In the genomic region with DNA sequence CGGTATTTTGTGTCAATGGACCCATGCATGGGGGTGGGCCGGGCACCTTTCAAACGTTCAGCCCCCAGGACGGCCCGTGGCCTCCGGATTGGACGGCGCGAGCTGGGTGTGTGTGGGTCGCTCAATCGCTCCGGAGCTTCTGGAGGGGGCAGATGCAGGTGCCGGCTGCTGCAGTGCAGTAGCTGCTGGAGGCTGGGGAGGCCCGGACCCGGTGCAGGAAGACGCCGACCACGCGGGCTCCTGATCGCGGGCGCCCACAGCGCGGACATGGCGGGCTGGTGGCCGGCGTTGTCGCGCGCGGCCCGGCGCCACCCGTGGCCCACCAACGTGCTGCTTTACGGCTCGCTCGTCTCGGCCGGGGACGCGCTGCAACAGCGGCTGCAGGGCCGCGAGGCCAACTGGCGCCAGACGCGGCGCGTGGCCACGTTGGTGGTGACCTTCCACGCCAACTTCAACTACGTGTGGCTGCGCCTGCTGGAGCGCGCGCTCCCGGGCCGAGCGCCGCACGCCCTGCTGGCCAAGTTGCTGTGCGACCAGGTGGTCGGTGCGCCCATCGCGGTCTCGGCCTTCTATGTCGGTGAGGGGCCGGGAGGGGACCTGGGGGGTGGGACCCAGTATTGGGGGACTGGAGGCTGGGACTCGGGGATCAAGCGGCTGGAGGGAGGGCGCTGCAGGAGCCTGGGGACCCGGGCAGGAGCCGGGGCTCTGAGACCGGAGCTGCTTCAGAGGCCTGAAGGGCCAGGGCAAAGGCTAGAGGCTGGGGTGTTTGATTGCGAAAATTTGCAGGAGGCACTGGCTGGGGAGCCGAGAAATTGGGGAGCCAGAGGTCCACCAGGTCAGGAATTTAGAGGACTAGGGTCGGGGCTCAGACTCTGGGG, we compare ENCODE assay signal across 1 cellular context.
TF ChIP-seq lines count a peak whose summit lies in the region.

A gene (plus strand): TSS at position 124 of the 878 bp plus-strand sequence. CDS start 144 bp downstream, at position 268.

TF ChIP-seq in HepG2, 621 proteins besides CTCF, POLR2A, EP300 and RAD21 (continued from another document and continues in another):
- TF ChIP-seq, protein P1, sequence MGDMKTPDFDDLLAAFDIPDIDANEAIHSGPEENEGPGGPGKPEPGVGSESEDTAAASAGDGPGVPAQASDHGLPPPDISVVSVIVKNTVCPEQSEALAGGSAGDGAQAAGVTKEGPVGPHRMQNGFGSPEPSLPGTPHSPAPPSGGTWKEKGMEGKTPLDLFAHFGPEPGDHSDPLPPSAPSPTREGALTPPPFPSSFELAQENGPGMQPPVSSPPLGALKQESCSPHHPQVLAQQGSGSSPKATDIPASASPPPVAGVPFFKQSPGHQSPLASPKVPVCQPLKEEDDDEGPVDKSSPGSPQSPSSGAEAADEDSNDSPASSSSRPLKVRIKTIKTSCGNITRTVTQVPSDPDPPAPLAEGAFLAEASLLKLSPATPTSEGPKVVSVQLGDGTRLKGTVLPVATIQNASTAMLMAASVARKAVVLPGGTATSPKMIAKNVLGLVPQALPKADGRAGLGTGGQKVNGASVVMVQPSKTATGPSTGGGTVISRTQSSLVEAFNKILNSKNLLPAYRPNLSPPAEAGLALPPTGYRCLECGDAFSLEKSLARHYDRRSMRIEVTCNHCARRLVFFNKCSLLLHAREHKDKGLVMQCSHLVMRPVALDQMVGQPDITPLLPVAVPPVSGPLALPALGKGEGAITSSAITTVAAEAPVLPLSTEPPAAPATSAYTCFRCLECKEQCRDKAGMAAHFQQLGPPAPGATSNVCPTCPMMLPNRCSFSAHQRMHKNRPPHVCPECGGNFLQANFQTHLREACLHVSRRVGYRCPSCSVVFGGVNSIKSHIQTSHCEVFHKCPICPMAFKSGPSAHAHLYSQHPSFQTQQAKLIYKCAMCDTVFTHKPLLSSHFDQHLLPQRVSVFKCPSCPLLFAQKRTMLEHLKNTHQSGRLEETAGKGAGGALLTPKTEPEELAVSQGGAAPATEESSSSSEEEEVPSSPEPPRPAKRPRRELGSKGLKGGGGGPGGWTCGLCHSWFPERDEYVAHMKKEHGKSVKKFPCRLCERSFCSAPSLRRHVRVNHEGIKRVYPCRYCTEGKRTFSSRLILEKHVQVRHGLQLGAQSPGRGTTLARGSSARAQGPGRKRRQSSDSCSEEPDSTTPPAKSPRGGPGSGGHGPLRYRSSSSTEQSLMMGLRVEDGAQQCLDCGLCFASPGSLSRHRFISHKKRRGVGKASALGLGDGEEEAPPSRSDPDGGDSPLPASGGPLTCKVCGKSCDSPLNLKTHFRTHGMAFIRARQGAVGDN (CRISPR knock-in tag; IDR thresholded peaks at IDR 0.05), result peak; percentile 97
- TF ChIP-seq, protein P2, sequence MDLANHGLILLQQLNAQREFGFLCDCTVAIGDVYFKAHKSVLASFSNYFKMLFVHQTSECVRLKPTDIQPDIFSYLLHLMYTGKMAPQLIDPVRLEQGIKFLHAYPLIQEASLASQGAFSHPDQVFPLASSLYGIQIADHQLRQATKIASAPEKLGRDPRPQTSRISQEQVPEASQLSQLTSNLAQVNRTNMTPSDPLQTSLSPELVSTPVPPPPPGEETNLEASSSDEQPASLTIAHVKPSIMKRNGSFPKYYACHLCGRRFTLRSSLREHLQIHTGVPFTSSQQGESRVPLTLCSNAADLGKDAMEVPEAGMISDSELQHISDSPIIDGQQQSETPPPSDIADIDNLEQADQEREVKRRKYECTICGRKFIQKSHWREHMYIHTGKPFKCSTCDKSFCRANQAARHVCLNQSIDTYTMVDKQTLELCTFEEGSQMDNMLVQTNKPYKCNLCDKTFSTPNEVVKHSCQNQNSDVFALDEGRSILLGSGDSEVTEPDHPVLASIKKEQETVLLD (CRISPR knock-in tag; IDR thresholded peaks at IDR 0.05; ENCODE audit: low read depth), result peak; percentile 45; the same call in 1 of the 2 replicates
- TF ChIP-seq, protein P3, sequence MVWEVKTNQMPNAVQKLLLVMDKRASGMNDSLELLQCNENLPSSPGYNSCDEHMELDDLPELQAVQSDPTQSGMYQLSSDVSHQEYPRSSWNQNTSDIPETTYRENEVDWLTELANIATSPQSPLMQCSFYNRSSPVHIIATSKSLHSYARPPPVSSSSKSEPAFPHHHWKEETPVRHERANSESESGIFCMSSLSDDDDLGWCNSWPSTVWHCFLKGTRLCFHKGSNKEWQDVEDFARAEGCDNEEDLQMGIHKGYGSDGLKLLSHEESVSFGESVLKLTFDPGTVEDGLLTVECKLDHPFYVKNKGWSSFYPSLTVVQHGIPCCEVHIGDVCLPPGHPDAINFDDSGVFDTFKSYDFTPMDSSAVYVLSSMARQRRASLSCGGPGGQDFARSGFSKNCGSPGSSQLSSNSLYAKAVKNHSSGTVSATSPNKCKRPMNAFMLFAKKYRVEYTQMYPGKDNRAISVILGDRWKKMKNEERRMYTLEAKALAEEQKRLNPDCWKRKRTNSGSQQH (CRISPR knock-in tag; IDR thresholded peaks at IDR 0.05; ENCODE audit: low read depth), result peak; percentile 63
- TF ChIP-seq ESRRA (CRISPR knock-in tag; IDR thresholded peaks at IDR 0.05; ENCODE audit: low read depth) (peak; percentile 48), ETV5 (CRISPR knock-in tag; IDR thresholded peaks at IDR 0.05; ENCODE audit: borderline replicate concordance) (peak; percentile 26; the same call in 1 of the 2 replicates), MED1 (CRISPR knock-in tag; IDR thresholded peaks at IDR 0.05) (peak; percentile 72), ZNF350 (CRISPR knock-in tag; IDR thresholded peaks at IDR 0.05; ENCODE audit: borderline replicate concordance, low read depth) (peak; percentile 25; the same call in 1 of the 2 replicates), ARNTL (CRISPR knock-in tag; IDR thresholded peaks at IDR 0.05) (peak; percentile 78), ZNF543 (CRISPR knock-in tag; IDR thresholded peaks at IDR 0.05) (peak; percentile 95; the same call in 1 of the 2 replicates), ZSCAN21 (CRISPR knock-in tag; IDR thresholded peaks at IDR 0.05; ENCODE audit: borderline replicate concordance) (peak; percentile 90), FOXC1 (CRISPR knock-in tag; IDR thresholded peaks at IDR 0.05; ENCODE audit: borderline replicate concordance) (peak; percentile 90), SALL2 (CRISPR knock-in tag; IDR thresholded peaks at IDR 0.05) (peak; percentile 75; the same call in 1 of the 2 replicates), HNRNPLL (IDR thresholded peaks at IDR 0.05; ENCODE audit: low read depth, low read length, poor library complexity, severe bottlenecking) (peak; percentile 59), MTF1 (CRISPR knock-in tag; IDR thresholded peaks at IDR 0.05) (0 out of 2 replicates have a peak, but pooled peaks have one; percentile 69), ZNF333 (CRISPR knock-in tag; IDR thresholded peaks at IDR 0.05; ENCODE audit: borderline replicate concordance) (peak; percentile 21; the same call in 1 of the 2 replicates), HMG20A (CRISPR knock-in tag; IDR thresholded peaks at IDR 0.05; ENCODE audit: borderline replicate concordance) (peak; percentile 37; the same call in 1 of the 2 replicates)
- TF ChIP-seq, protein P4, sequence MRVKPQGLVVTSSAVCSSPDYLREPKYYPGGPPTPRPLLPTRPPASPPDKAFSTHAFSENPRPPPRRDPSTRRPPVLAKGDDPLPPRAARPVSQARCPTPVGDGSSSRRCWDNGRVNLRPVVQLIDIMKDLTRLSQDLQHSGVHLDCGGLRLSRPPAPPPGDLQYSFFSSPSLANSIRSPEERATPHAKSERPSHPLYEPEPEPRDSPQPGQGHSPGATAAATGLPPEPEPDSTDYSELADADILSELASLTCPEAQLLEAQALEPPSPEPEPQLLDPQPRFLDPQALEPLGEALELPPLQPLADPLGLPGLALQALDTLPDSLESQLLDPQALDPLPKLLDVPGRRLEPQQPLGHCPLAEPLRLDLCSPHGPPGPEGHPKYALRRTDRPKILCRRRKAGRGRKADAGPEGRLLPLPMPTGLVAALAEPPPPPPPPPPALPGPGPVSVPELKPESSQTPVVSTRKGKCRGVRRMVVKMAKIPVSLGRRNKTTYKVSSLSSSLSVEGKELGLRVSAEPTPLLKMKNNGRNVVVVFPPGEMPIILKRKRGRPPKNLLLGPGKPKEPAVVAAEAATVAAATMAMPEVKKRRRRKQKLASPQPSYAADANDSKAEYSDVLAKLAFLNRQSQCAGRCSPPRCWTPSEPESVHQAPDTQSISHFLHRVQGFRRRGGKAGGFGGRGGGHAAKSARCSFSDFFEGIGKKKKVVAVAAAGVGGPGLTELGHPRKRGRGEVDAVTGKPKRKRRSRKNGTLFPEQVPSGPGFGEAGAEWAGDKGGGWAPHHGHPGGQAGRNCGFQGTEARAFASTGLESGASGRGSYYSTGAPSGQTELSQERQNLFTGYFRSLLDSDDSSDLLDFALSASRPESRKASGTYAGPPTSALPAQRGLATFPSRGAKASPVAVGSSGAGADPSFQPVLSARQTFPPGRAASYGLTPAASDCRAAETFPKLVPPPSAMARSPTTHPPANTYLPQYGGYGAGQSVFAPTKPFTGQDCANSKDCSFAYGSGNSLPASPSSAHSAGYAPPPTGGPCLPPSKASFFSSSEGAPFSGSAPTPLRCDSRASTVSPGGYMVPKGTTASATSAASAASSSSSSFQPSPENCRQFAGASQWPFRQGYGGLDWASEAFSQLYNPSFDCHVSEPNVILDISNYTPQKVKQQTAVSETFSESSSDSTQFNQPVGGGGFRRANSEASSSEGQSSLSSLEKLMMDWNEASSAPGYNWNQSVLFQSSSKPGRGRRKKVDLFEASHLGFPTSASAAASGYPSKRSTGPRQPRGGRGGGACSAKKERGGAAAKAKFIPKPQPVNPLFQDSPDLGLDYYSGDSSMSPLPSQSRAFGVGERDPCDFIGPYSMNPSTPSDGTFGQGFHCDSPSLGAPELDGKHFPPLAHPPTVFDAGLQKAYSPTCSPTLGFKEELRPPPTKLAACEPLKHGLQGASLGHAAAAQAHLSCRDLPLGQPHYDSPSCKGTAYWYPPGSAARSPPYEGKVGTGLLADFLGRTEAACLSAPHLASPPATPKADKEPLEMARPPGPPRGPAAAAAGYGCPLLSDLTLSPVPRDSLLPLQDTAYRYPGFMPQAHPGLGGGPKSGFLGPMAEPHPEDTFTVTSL (CRISPR knock-in tag; IDR thresholded peaks at IDR 0.05; ENCODE audit: borderline replicate concordance), result peak; percentile 46; the same call in 1 of the 2 replicates
- TF ChIP-seq, protein P5, sequence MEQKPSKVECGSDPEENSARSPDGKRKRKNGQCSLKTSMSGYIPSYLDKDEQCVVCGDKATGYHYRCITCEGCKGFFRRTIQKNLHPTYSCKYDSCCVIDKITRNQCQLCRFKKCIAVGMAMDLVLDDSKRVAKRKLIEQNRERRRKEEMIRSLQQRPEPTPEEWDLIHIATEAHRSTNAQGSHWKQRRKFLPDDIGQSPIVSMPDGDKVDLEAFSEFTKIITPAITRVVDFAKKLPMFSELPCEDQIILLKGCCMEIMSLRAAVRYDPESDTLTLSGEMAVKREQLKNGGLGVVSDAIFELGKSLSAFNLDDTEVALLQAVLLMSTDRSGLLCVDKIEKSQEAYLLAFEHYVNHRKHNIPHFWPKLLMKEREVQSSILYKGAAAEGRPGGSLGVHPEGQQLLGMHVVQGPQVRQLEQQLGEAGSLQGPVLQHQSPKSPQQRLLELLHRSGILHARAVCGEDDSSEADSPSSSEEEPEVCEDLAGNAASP (CRISPR knock-in tag; IDR thresholded peaks at IDR 0.05; ENCODE audit: borderline replicate concordance), result 0 out of 2 replicates have a peak, but pooled peaks have one; percentile 2
- TF ChIP-seq, protein P6, sequence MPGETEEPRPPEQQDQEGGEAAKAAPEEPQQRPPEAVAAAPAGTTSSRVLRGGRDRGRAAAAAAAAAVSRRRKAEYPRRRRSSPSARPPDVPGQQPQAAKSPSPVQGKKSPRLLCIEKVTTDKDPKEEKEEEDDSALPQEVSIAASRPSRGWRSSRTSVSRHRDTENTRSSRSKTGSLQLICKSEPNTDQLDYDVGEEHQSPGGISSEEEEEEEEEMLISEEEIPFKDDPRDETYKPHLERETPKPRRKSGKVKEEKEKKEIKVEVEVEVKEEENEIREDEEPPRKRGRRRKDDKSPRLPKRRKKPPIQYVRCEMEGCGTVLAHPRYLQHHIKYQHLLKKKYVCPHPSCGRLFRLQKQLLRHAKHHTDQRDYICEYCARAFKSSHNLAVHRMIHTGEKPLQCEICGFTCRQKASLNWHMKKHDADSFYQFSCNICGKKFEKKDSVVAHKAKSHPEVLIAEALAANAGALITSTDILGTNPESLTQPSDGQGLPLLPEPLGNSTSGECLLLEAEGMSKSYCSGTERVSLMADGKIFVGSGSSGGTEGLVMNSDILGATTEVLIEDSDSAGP (CRISPR knock-in tag; IDR thresholded peaks at IDR 0.05; ENCODE audit: borderline replicate concordance), result peak; percentile 87
- TF ChIP-seq, protein P7, sequence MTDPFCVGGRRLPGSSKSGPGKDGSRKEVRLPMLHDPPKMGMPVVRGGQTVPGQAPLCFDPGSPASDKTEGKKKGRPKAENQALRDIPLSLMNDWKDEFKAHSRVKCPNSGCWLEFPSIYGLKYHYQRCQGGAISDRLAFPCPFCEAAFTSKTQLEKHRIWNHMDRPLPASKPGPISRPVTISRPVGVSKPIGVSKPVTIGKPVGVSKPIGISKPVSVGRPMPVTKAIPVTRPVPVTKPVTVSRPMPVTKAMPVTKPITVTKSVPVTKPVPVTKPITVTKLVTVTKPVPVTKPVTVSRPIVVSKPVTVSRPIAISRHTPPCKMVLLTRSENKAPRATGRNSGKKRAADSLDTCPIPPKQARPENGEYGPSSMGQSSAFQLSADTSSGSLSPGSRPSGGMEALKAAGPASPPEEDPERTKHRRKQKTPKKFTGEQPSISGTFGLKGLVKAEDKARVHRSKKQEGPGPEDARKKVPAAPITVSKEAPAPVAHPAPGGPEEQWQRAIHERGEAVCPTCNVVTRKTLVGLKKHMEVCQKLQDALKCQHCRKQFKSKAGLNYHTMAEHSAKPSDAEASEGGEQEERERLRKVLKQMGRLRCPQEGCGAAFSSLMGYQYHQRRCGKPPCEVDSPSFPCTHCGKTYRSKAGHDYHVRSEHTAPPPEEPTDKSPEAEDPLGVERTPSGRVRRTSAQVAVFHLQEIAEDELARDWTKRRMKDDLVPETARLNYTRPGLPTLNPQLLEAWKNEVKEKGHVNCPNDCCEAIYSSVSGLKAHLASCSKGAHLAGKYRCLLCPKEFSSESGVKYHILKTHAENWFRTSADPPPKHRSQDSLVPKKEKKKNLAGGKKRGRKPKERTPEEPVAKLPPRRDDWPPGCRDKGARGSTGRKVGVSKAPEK (CRISPR knock-in tag; IDR thresholded peaks at IDR 0.05; ENCODE audit: borderline replicate concordance), result peak; percentile 54; the same call in 1 of the 2 replicates
- TF ChIP-seq, protein P8, sequence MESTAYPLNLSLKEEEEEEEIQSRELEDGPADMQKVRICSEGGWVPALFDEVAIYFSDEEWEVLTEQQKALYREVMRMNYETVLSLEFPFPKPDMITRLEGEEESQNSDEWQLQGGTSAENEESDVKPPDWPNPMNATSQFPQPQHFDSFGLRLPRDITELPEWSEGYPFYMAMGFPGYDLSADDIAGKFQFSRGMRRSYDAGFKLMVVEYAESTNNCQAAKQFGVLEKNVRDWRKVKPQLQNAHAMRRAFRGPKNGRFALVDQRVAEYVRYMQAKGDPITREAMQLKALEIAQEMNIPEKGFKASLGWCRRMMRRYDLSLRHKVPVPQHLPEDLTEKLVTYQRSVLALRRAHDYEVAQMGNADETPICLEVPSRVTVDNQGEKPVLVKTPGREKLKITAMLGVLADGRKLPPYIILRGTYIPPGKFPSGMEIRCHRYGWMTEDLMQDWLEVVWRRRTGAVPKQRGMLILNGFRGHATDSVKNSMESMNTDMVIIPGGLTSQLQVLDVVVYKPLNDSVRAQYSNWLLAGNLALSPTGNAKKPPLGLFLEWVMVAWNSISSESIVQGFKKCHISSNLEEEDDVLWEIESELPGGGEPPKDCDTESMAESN (CRISPR knock-in tag; conservative IDR thresholded peaks at IDR 0.05), result peak; percentile 91; the same call in 1 of the 2 replicates
- TF ChIP-seq, protein P9, sequence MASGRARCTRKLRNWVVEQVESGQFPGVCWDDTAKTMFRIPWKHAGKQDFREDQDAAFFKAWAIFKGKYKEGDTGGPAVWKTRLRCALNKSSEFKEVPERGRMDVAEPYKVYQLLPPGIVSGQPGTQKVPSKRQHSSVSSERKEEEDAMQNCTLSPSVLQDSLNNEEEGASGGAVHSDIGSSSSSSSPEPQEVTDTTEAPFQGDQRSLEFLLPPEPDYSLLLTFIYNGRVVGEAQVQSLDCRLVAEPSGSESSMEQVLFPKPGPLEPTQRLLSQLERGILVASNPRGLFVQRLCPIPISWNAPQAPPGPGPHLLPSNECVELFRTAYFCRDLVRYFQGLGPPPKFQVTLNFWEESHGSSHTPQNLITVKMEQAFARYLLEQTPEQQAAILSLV (CRISPR knock-in tag; IDR thresholded peaks at IDR 0.05; ENCODE audit: borderline replicate concordance), result peak; percentile 95
